Comparison of ENCODE assay signal across 21 cellular contexts in genomic region chr2:48221846-48222516, GRCh38.
A peak's percentile ranks its signal among the peaks of the same experiment; 100 is the strongest.
DNase-seq lines count a peak whose midpoint lies in the region; ATAC-seq and TF ChIP-seq lines count a peak whose summit lies in the region.
"Had no signal": no experiment of that assay in that cellular context is flagged by ENCODE, and none has a peak within 500 bp of the region (broad histone marks: within the 10 kb centered on the region; RNA-seq: fewer than 3 reads in every experiment).

No MANE protein-coding gene starts in this region.

- no peaks in the 10 kb centered on the region for H3K9me3 ChIP-seq in HCT116 (ENCODE audit: control insufficient read depth in 1 of 2, insufficient read depth in 1 of 2, low read depth in 1 of 2, low read length in 2 of 2)
- no peaks in the 10 kb centered on the region for H3K9me3 ChIP-seq in mammary epithelial cell (replicated peaks; ENCODE audit: insufficient read depth, low read length)
- no peaks in the 10 kb centered on the region for H3K9me3 ChIP-seq in neutrophil
- H3K9me3 ChIP-seq: BLaER1, esophagus squamous epithelium, MG63, Peyer's patch, psoas muscle, thyroid gland had no signal

- intact Hi-C loops in HCT116 (cut with micrococcal nuclease) (no loop called here), mammary epithelial cell (cut with micrococcal nuclease) (no loop called here)

- H3K4me3 ChIP-seq in HCT116 (replicated peaks in 1 of 2; ENCODE audit: low read depth in 1 of 2, low read length in 2 of 2) (no peak overlapping the region), mammary epithelial cell (replicated peaks in 1 of 3; ENCODE audit: insufficient read depth in 1 of 3, low read depth in 2 of 3, low read length in 3 of 3) (no peak overlapping the region), neutrophil (ENCODE audit: low read depth in 1 of 2, low read length in 1 of 2) (no peak overlapping the region)
- H3K4me3 ChIP-seq: BLaER1, esophagus squamous epithelium, MG63, Peyer's patch, psoas muscle, thyroid gland had no signal

- no peak for TF ChIP-seq RAD21 in HCT116 (IDR thresholded peaks at IDR 0.05; ENCODE audit: low read depth)

- DNase-seq in HCT116 (ENCODE audit: low read depth, low spot score) (no peak), NCI-H146 (lab: John Stamatoyannopoulos, UW) (peak; percentile 73), mammary epithelial cell (peak; percentile 58), NCI-H510A treated with DMSO at 0.1 percent for 48 hours (lab: John Stamatoyannopoulos, UW) (no peak)
- DNase-seq in NK-92 treated with Interleukin-12 subunit alpha and Interleukin-12 subunit beta, amount 100 ng/mL, for 24 hours (lab: John Stamatoyannopoulos, UW): no peak
- DNase-seq: activated CD4-positive, alpha-beta T cell treated with anti-CD3 and anti-CD28 coated beads, Interleukin-2, amount 50 U/mL, for 48 hours; activated T-cell treated with anti-CD3 and anti-CD28 coated beads, Interleukin-2, amount 50 U/mL, for 24 hours; esophagus squamous epithelium; H9; head of caudate nucleus; immature natural killer cell; MG63; NCI-H524 treated with DMSO at 0.1 percent for 48 hours; Peyer's patch; psoas muscle; thyroid gland had no signal

- no peak overlapping the region for H3K4me2 ChIP-seq in HCT116 (ENCODE audit: low read length)
- no peak overlapping the region for H3K4me2 ChIP-seq in mammary epithelial cell (ENCODE audit: insufficient read depth, low read depth, low read length)
- H3K4me2 ChIP-seq: BLaER1 had no signal

- CTCF ChIA-PET in HCT116 (lab: Charles Lee): no interaction called here
- CTCF ChIA-PET in mammary epithelial cell (lab: Charles Lee; ENCODE audit: low non-redundant PET): no interaction called here

- no peaks in the 10 kb centered on the region for H3K9me2 ChIP-seq in HCT116 (ENCODE audit: insufficient read depth)

- H3K4me1 ChIP-seq in HCT116 (ENCODE audit: control insufficient read depth in 1 of 2, insufficient read depth in 2 of 2, low read length in 2 of 2): no peaks in the 10 kb centered on the region
- no peaks in the 10 kb centered on the region for H3K4me1 ChIP-seq in mammary epithelial cell (ENCODE audit: insufficient read depth, low read length)
- peaks cover 50% of the 10 kb centered on the region in 2 experiments for H3K4me1 ChIP-seq in neutrophil (ENCODE audit: control insufficient read depth in 1 of 2, insufficient read depth in 1 of 2, low read depth in 1 of 2, low read length in 1 of 2)
- H3K4me1 ChIP-seq: esophagus squamous epithelium, psoas muscle, thyroid gland had no signal

- H3K27me3 ChIP-seq in HCT116 (ENCODE audit: insufficient read depth, low read length) (no peaks in the 10 kb centered on the region), mammary epithelial cell (ENCODE audit: insufficient read depth, low read length) (no peaks in the 10 kb centered on the region), neutrophil (no peaks in the 10 kb centered on the region)
- H3K27me3 ChIP-seq: BLaER1, esophagus squamous epithelium, MG63, Peyer's patch, thyroid gland had no signal

- POLR2A ChIA-PET in HCT116 (lab: Charles Lee): no interaction called here

- TF ChIP-seq CTCF in HCT116 (IDR thresholded peaks at IDR 0.05 in 2 of 3, conservative IDR thresholded peaks at IDR 0.05 in 1 of 3; ENCODE audit: borderline replicate concordance in 1 of 3, insufficient read depth in 1 of 3, low read depth in 2 of 3, low read length in 2 of 3): no peak
- no peak for TF ChIP-seq CTCF in mammary epithelial cell (conservative IDR thresholded peaks at IDR 0.05 in 1 of 2, IDR thresholded peaks at IDR 0.05 in 1 of 2; ENCODE audit: extremely low read depth in 1 of 2, insufficient read depth in 1 of 2, low read depth in 1 of 2, low read length in 2 of 2)
- no peak for TF ChIP-seq CTCF in neutrophil (IDR thresholded peaks at IDR 0.05)

- no TSS peak for BruUV-seq in HCT116 (replicated peaks; lab: Mats Ljungman, UMichigan)
- BruUV-seq in mammary epithelial cell (replicated peaks; lab: Mats Ljungman, UMichigan): no TSS peak

- no peaks in the 10 kb centered on the region; the same call in 1 of the 2 replicates for H4K20me1 ChIP-seq in HCT116 (ENCODE audit: insufficient read depth)
- no peaks in the 10 kb centered on the region for H4K20me1 ChIP-seq in mammary epithelial cell (ENCODE audit: insufficient read depth, low read length)
- H4K20me1 ChIP-seq: BLaER1 had no signal

- H3K27ac ChIP-seq in HCT116 (ENCODE audit: low read depth, low read length) (no peak overlapping the region), mammary epithelial cell (ENCODE audit: insufficient read depth, low read depth, low read length) (no peak overlapping the region), neutrophil (peak overlapping the region; percentile 70)
- H3K27ac ChIP-seq: BLaER1, esophagus squamous epithelium, Peyer's patch, psoas muscle, thyroid gland had no signal

- in situ Hi-C loops in mammary epithelial cell (cut with MboI; ENCODE audit: low sequenced_read_pairs in 2 of 2): no loop called here

- WGBS in mammary epithelial cell (ENCODE audit: low coverage, missing lambda C conversion rate): 70% methylated on average over 4 of the region's 4 CpGs

- H3K79me2 ChIP-seq in HCT116 (ENCODE audit: insufficient read depth, low read length) (no peaks in the 10 kb centered on the region), mammary epithelial cell (ENCODE audit: insufficient read depth, low read length) (no peaks in the 10 kb centered on the region)

- no peak for TF ChIP-seq POLR2A in HCT116 (IDR thresholded peaks at IDR 0.05; ENCODE audit: borderline replicate concordance, extremely low read depth, insufficient read depth, insufficient read length)

- H3K36me3 ChIP-seq in HCT116 (ENCODE audit: control insufficient read depth in 1 of 2, insufficient read depth in 2 of 2, low read length in 2 of 2) (no peaks in the 10 kb centered on the region), mammary epithelial cell (ENCODE audit: insufficient read depth, low read length) (no peaks in the 10 kb centered on the region), neutrophil (no peaks in the 10 kb centered on the region)
- H3K36me3 ChIP-seq: BLaER1, esophagus squamous epithelium, MG63, Peyer's patch, thyroid gland had no signal

- H2AFZ ChIP-seq in HCT116 (ENCODE audit: low read depth, low read length, poor library complexity, severe bottlenecking) (no peak overlapping the region), mammary epithelial cell (ENCODE audit: low read depth, low read length) (no peak overlapping the region)

- H3K9ac ChIP-seq in HCT116 (ENCODE audit: low read length) (no peak overlapping the region), mammary epithelial cell (ENCODE audit: insufficient read depth, low read length) (no peak overlapping the region)
- H3K9ac ChIP-seq: BLaER1 had no signal

- RAD21 ChIA-PET in HCT116 (lab: Charles Lee; ENCODE audit: low non-redundant PET in 1 of 2, low total read pairs in 2 of 2, uncharacterized antibody in 2 of 2, unreplicated experiment in 2 of 2): no interaction called here

- dilution Hi-C loops in mammary epithelial cell (cut with HindIII; ENCODE audit: low sequenced_read_pairs): no loop called here

- ATAC-seq in HCT116: no peak
- ATAC-seq in GM18861 (IDR thresholded peaks at IDR 0.05; ENCODE audit: unreplicated experiment): no peak
- ATAC-seq: natural killer cell treated with Interleukin-12 subunit alpha and Interleukin-12 subunit beta and Interleukin-15 and Interleukin-18, amount 100 ng/mL, for 72 hours; psoas muscle; stimulated activated effector memory CD8-positive, alpha-beta T cell treated with anti-CD3 and anti-CD28 coated beads, Interleukin-12 subunit alpha, Interleukin-12 subunit beta, amount 100 ng/mL, for 72 hours had no signal

TF ChIP-seq in HCT116, 20 proteins besides CTCF, POLR2A, EP300 and RAD21:
- peak; percentile 42 for TF ChIP-seq JUND (IDR thresholded peaks at IDR 0.05)
- TF ChIP-seq SIN3A (IDR thresholded peaks at IDR 0.05; ENCODE audit: low read depth): no peak
- peak; percentile 58 for TF ChIP-seq FOSL1 (IDR thresholded peaks at IDR 0.05; ENCODE audit: low read depth)

Comparison
In these comparisons a context has a peak if more than half of its experiments do, and no peak if none do; other contexts are left out.
1. DNase-seq: peak in NCI-H146 (single experiment) and mammary epithelial cell (single experiment); none in HCT116 (single experiment), NK-92 treated with Interleukin-12 subunit alpha and Interleukin-12 subunit beta, amount 100 ng/mL, for 24 hours (single experiment) and NCI-H510A treated with DMSO at 0.1 percent for 48 hours (single experiment).